Comparison of ENCODE assay signal across 18 cellular contexts in genomic region chr2:80364511-80365212, GRCh38.
DNase-seq lines count a peak whose midpoint lies in the region; ATAC-seq and TF ChIP-seq lines count a peak whose summit lies in the region.
"Had no signal": no experiment of that assay in that cellular context is flagged by ENCODE, and none has a peak within 500 bp of the region (broad histone marks: within the 10 kb centered on the region; RNA-seq: fewer than 3 reads in every experiment).

No MANE protein-coding gene starts in this region.

- 19% methylated on average over 6 of the region's 6 CpGs for WGBS in HUES64

- peak overlapping the region in 10 of 11 experiments; percentile 34 to 93 (median 75); a peak in 20 of 22 replicates for H3K4me2 ChIP-seq in BLaER1 treated with 17β-estradiol and CSF1 and Interleukin-3, amounts not matched to agents 10 nM and 100 nM

- no peaks in the 10 kb centered on the region for H3K27me3 ChIP-seq in BLaER1 treated with 17β-estradiol and CSF1 and Interleukin-3, amounts not matched to agents 10 nM and 100 nM
- H3K27me3 ChIP-seq in HUES64 (ENCODE audit: insufficient read depth, low read length) (peaks cover 39% of the 10 kb centered on the region), WERI-Rb-1 (ENCODE audit: insufficient read depth, low read depth, severe bottlenecking) (no peaks in the 10 kb centered on the region)

- H3K4me3 ChIP-seq in BLaER1 treated with 17β-estradiol and CSF1 and Interleukin-3, amounts not matched to agents 10 nM and 100 nM, result peak overlapping the region in 2 of 10 experiments; percentile 0 to 40; a peak in 2 of 20 replicates
- no peak overlapping the region for H3K4me3 ChIP-seq in HUES64 (ENCODE audit: low read length)
- no peak overlapping the region for H3K4me3 ChIP-seq in WERI-Rb-1 (ENCODE audit: low read depth, low read length)
- H3K4me3 ChIP-seq: GM23248 had no signal

- peak overlapping the region in 2 of 11 experiments; percentile 9 to 49; a peak in 3 of 22 replicates for H3K9ac ChIP-seq in BLaER1 treated with 17β-estradiol and CSF1 and Interleukin-3, amounts not matched to agents 10 nM and 100 nM
- H3K9ac ChIP-seq in HUES64 (ENCODE audit: low read depth, low read length), result no peak overlapping the region
- H3K9ac ChIP-seq: GM23248 had no signal

- H3K9me3 ChIP-seq in BLaER1 treated with 17β-estradiol and CSF1 and Interleukin-3, amounts not matched to agents 10 nM and 100 nM (replicated peaks in 1 of 11), result peaks cover 0 to 29% (median 11%) of the 10 kb centered on the region in 11 experiments; a peak in 11 of 22 replicates
- H3K9me3 ChIP-seq in HUES64 (ENCODE audit: insufficient read depth, low read depth, low read length) (no peaks in the 10 kb centered on the region), WERI-Rb-1 (ENCODE audit: severe bottlenecking) (no peaks in the 10 kb centered on the region)
- H3K9me3 ChIP-seq: Caco-2 had no signal

- peak; percentile 14 for DNase-seq in WERI-Rb-1
- DNase-seq in iPS-NIHi11 (ENCODE audit: low spot score), result peak; percentile 13
- no peak for DNase-seq in HuH-7 (ENCODE audit: low spot score)
- DNase-seq in GDM1 (lab: John Stamatoyannopoulos, UW), result no peak
- DNase-seq in foreskin melanocyte, result no peak
- DNase-seq: ACHN; AML-193; Caco-2; CD4-positive, CD25-positive, alpha-beta regulatory T cell; DMS53; GM23248; Kasumi-1; NCI-H1105 treated with DMSO at 0.1 percent for 48 hours; NCI-H187; SHP77 treated with DMSO at 0.1 percent for 48 hours had no signal

- no peak for ATAC-seq in HG03442 (IDR thresholded peaks at IDR 0.05; ENCODE audit: unreplicated experiment)

- peak overlapping the region in 4 of 11 experiments; percentile 11 to 69 (median 62); a peak in 7 of 22 replicates for H3K27ac ChIP-seq in BLaER1 treated with 17β-estradiol and CSF1 and Interleukin-3, amounts not matched to agents 10 nM and 100 nM
- H3K27ac ChIP-seq in HUES64 (ENCODE audit: low read depth, low read length) (peak overlapping the region; percentile 1; the same call in 1 of the 2 replicates), WERI-Rb-1 (peak overlapping the region; percentile 52)
- H3K27ac ChIP-seq: GM23248 had no signal

- peaks cover 26 to 70% (median 46%) of the 10 kb centered on the region in 10 experiments for H3K4me1 ChIP-seq in BLaER1 treated with 17β-estradiol and CSF1 and Interleukin-3, amounts not matched to agents 10 nM and 100 nM
- H3K4me1 ChIP-seq in HUES64 (ENCODE audit: insufficient read depth, low read length), result peaks cover 61% of the 10 kb centered on the region
- H3K4me1 ChIP-seq: Caco-2 had no signal

- no peaks in the 10 kb centered on the region for H4K20me1 ChIP-seq in BLaER1 treated with 17β-estradiol and CSF1 and Interleukin-3, amounts not matched to agents 10 nM and 100 nM

- no peak for TF ChIP-seq CTCF in WERI-Rb-1 (IDR thresholded peaks at IDR 0.05; ENCODE audit: low read depth, low read length)

- H3K36me3 ChIP-seq in BLaER1 treated with 17β-estradiol and CSF1 and Interleukin-3, amounts not matched to agents 10 nM and 100 nM, result no peaks in the 10 kb centered on the region
- H3K36me3 ChIP-seq in HUES64 (ENCODE audit: insufficient read depth, low read length) (no peaks in the 10 kb centered on the region), WERI-Rb-1 (no peaks in the 10 kb centered on the region)

Comparison
In these comparisons a context has a peak if more than half of its experiments do, and no peak if none do; other contexts are left out.
1. DNase-seq: peak in WERI-Rb-1 (single experiment) and iPS-NIHi11 (single experiment); none in HuH-7 (single experiment), GDM1 (single experiment) and foreskin melanocyte (single experiment).